In the genomic region with DNA sequence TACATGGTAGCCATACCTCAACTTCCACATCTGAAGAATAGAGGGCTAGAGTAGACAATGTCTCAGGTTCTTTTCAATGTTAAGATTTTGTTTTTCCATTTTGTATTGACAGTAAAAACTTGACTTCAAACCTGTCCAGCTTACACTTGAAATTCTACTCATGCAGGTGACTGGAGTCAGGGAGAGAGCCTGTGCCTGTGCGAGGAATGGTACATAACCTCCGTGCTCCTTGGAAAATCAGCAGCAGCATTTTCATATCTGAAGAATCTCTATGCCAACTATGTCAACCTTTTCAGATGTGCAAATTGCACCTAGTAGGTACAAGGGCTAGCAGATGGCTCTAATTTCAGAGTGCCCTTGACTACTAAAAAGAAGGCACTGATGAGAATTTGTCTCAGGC, we compare ENCODE assay signal across 34 cellular contexts. TPM values are rescaled to one million over a fixed set of nuclear protein-coding genes. Genes with fewer than 3 reads are reported as not detected.
"Had no signal": no experiment of that assay in that cellular context is flagged by ENCODE, and none has a peak within 500 bp of the region (broad histone marks: within the 10 kb centered on the region; RNA-seq: fewer than 3 reads in every experiment).

No MANE protein-coding gene starts in this region.

- H3K36me3 Mint-ChIP-seq: activated naive CD8-positive, alpha-beta T cell treated with anti-CD3 and anti-CD28 coated beads, Interleukin-2, amount 10 ng/mL, durations not matched to agents 7 days and 5 days had no signal

- H3K4me3 ChIP-seq: body of pancreas, MG63, SJCRH30, SK-N-MC had no signal

- H3K27ac Mint-ChIP-seq: activated CD4-positive, alpha-beta T cell treated with anti-CD3 and anti-CD28 coated beads, Interleukin-2, amount 10 ng/mL, durations not matched to agents 24 days and 14 days; activated CD8-positive, alpha-beta T cell treated with anti-CD3 and anti-CD28 coated beads for 36 hours; activated naive CD4-positive, alpha-beta T cell treated with anti-CD3 and anti-CD28 coated beads, Interleukin-2, amount 50 U/mL, for 24 hours; activated naive CD8-positive, alpha-beta T cell treated with anti-CD3 and anti-CD28 coated beads, Interleukin-2, amount 10 ng/mL, durations not matched to agents 7 days and 5 days; activated T-helper 2 cell treated with anti-CD3 and anti-CD28 coated beads, Interferon-gamma antibody, Interleukin-2, Interleukin-4, amounts not matched to agents 10 μg/mL and 5 μg/mL and 100 μg/mL, durations not matched to agents 14 hours and 24 hours and 36 hours had no signal

- H3K36me3 ChIP-seq: ascending aorta, MG63, SJCRH30 had no signal

- H3K9me3 Mint-ChIP-seq: activated CD4-positive, alpha-beta T cell treated with anti-CD3 and anti-CD28 coated beads, Interleukin-2, amount 10 ng/mL, durations not matched to agents 24 days and 14 days; activated CD8-positive, alpha-beta T cell treated with anti-CD3 and anti-CD28 coated beads for 36 hours; activated naive CD4-positive, alpha-beta T cell treated with anti-CD3 and anti-CD28 coated beads, Interleukin-2, amount 50 U/mL, for 24 hours; activated T-helper 2 cell treated with anti-CD3 and anti-CD28 coated beads, Interferon-gamma antibody, Interleukin-2, Interleukin-4, amounts not matched to agents 10 μg/mL and 5 μg/mL and 100 μg/mL, durations not matched to agents 14 hours and 24 hours and 36 hours had no signal

- H3K9me3 ChIP-seq: ascending aorta, body of pancreas, MG63, SJCRH30 had no signal

- H3K27ac ChIP-seq: ascending aorta, body of pancreas, SJCRH30, SK-N-MC had no signal

- H3K27me3 ChIP-seq: ascending aorta, body of pancreas, MG63, SJCRH30 had no signal

- H3K4me1 ChIP-seq: SJCRH30 had no signal

- ATAC-seq: activated CD8-positive, alpha-beta T cell treated with anti-CD3 and anti-CD28 coated beads for 36 hours; body of pancreas; Panc1 had no signal

- H3K4me3 Mint-ChIP-seq: activated CD4-positive, alpha-beta T cell treated with anti-CD3 and anti-CD28 coated beads, Interleukin-2, amount 10 ng/mL, durations not matched to agents 24 days and 14 days; activated CD8-positive, alpha-beta T cell treated with anti-CD3 and anti-CD28 coated beads for 36 hours; activated naive CD4-positive, alpha-beta T cell treated with anti-CD3 and anti-CD28 coated beads, Interleukin-2, amount 50 U/mL, for 24 hours; activated naive CD8-positive, alpha-beta T cell treated with anti-CD3 and anti-CD28 coated beads, Interleukin-2, amount 10 ng/mL, durations not matched to agents 7 days and 5 days had no signal

- DNase-seq: activated CD4-positive, alpha-beta T cell treated with anti-CD3 and anti-CD28 coated beads, Interleukin-2, amount 10 ng/mL, durations not matched to agents 24 days and 14 days; activated CD4-positive, alpha-beta T cell treated with anti-CD3 and anti-CD28 coated beads, Interleukin-2, amount 50 U/mL, for 4 hours; activated CD8-positive, alpha-beta T cell treated with anti-CD3 and anti-CD28 coated beads for 36 hours; activated gamma-delta T cell; activated naive CD4-positive, alpha-beta T cell treated with Interleukin-2 at 50 U/mL for 16 hours; activated naive CD8-positive, alpha-beta T cell treated with anti-CD3 and anti-CD28 coated beads, Interleukin-2, amount 10 ng/mL, durations not matched to agents 7 days and 5 days; activated T-cell treated with anti-CD3 and anti-CD28 coated beads, Interleukin-2, amount 50 U/mL, for 1 hour; amygdala; body of pancreas; central memory CD4-positive, alpha-beta T cell; Karpas-422; KBM-7; MG63; NCI-H1048; NCI-H1105 treated with DMSO at 0.1 percent for 48 hours; NCI-H1436; NCI-H1694; NCI-H1930; NCI-H2081 treated with DMSO at 0.1 percent for 48 hours; NCI-H226; NCI-H446 treated with DMSO at 0.1 percent for 48 hours; NCI-H524; NCI-H69; SHP77; SJCRH30; T1000 had no signal

RNA-seq across cellular contexts. Expression of gene PLA2R1, which starts 2.1 kb away (rescaled TPM):
- total RNA-seq: activated CD4-positive, alpha-beta T cell treated with anti-CD3 and anti-CD28 coated beads, Interleukin-2, amount 10 ng/mL, durations not matched to agents 24 days and 14 days; activated CD8-positive, alpha-beta memory T cell treated with anti-CD3 and anti-CD28 coated beads for 36 hours; activated CD8-positive, alpha-beta T cell treated with anti-CD3 and anti-CD28 coated beads for 36 hours; activated naive CD8-positive, alpha-beta T cell treated with anti-CD3 and anti-CD28 coated beads, Interleukin-2, amount 10 ng/mL, durations not matched to agents 7 days and 5 days; activated T-helper 2 cell treated with anti-CD3 and anti-CD28 coated beads, Interferon-gamma antibody, Interleukin-2, Interleukin-4, amounts not matched to agents 10 μg/mL and 5 μg/mL and 100 μg/mL, durations not matched to agents 14 hours and 24 hours and 36 hours; SJCRH30; T-helper 1 cell treated with Interleukin-12 subunit alpha and Interleukin-12 subunit beta and Interleukin-4 antibody, amounts not matched to agents 30 ng/mL and 1 ng/mL, for 36 hours; T-helper 2 cell treated with Interferon-gamma antibody and Interleukin-4, amounts not matched to agents 100 ng/mL and 5 ng/mL, for 36 hours had no signal
